In the genomic region with DNA sequence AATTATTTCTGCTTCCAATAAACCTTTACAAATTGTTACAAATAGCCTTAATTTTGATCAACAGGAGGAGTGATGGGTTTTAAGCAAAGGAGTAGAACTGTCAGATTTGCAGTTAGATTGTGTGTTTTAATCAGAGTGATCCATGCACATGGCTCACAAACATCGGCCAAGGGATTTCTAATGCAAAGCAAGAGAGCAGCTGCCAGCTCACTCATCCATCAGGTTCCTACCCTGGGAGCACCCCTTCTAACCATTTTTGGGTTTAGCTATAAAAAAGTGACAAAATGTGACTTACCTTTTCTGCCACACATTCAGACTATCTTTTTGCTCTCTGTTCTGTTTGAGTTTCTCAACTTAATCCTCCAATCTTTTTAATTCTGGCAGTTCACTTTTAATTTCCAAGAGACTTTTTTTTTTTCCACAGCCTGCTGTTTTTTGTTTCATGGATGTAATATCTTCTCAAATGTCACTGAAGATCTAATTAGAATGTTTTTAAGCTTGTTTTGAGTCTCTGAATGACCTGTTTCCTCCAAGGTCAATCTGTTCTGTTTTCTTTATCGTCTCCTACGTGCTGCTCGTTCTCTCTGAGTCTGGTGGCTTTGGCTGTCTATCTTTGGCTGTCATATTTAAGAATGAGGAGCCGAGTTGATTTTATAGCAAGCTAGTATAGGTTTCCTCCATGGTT, we compare ENCODE assay signal across 2 cellular contexts.
TF ChIP-seq lines count a peak whose summit lies in the region.

No MANE protein-coding gene starts in this region.

TF ChIP-seq in liver, 16 proteins besides CTCF, POLR2A, EP300 and RAD21:
- TF ChIP-seq, protein P1, sequence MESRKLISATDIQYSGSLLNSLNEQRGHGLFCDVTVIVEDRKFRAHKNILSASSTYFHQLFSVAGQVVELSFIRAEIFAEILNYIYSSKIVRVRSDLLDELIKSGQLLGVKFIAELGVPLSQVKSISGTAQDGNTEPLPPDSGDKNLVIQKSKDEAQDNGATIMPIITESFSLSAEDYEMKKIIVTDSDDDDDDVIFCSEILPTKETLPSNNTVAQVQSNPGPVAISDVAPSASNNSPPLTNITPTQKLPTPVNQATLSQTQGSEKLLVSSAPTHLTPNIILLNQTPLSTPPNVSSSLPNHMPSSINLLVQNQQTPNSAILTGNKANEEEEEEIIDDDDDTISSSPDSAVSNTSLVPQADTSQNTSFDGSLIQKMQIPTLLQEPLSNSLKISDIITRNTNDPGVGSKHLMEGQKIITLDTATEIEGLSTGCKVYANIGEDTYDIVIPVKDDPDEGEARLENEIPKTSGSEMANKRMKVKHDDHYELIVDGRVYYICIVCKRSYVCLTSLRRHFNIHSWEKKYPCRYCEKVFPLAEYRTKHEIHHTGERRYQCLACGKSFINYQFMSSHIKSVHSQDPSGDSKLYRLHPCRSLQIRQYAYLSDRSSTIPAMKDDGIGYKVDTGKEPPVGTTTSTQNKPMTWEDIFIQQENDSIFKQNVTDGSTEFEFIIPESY (IDR thresholded peaks at IDR 0.05), result no peak
- TF ChIP-seq NR2F2 (IDR thresholded peaks at IDR 0.05) (peak; percentile 65), SP1 (IDR thresholded peaks at IDR 0.05) (no peak)

TF ChIP-seq in HepG2, 621 proteins besides CTCF, POLR2A, EP300 and RAD21:
- TF ChIP-seq CEBPG (CRISPR knock-in tag; IDR thresholded peaks at IDR 0.05) (no peak), ZNF354B (CRISPR knock-in tag; IDR thresholded peaks at IDR 0.05) (no peak), PRMT3 (CRISPR knock-in tag; IDR thresholded peaks at IDR 0.05; ENCODE audit: borderline replicate concordance, low read depth) (no peak), AKAP8 (CRISPR knock-in tag; IDR thresholded peaks at IDR 0.05) (no peak), ZNF567 (CRISPR knock-in tag; IDR thresholded peaks at IDR 0.05; ENCODE audit: borderline replicate concordance) (no peak), ZC3H4 (CRISPR knock-in tag; IDR thresholded peaks at IDR 0.05; ENCODE audit: borderline replicate concordance) (no peak), ZNF563 (CRISPR knock-in tag; IDR thresholded peaks at IDR 0.05) (no peak), ADNP (CRISPR knock-in tag; IDR thresholded peaks at IDR 0.05) (no peak)
- TF ChIP-seq, protein P2, sequence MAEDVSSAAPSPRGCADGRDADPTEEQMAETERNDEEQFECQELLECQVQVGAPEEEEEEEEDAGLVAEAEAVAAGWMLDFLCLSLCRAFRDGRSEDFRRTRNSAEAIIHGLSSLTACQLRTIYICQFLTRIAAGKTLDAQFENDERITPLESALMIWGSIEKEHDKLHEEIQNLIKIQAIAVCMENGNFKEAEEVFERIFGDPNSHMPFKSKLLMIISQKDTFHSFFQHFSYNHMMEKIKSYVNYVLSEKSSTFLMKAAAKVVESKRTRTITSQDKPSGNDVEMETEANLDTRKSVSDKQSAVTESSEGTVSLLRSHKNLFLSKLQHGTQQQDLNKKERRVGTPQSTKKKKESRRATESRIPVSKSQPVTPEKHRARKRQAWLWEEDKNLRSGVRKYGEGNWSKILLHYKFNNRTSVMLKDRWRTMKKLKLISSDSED (CRISPR knock-in tag; IDR thresholded peaks at IDR 0.05), result no peak
- TF ChIP-seq, protein P3, sequence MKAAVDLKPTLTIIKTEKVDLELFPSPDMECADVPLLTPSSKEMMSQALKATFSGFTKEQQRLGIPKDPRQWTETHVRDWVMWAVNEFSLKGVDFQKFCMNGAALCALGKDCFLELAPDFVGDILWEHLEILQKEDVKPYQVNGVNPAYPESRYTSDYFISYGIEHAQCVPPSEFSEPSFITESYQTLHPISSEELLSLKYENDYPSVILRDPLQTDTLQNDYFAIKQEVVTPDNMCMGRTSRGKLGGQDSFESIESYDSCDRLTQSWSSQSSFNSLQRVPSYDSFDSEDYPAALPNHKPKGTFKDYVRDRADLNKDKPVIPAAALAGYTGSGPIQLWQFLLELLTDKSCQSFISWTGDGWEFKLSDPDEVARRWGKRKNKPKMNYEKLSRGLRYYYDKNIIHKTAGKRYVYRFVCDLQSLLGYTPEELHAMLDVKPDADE (CRISPR knock-in tag; IDR thresholded peaks at IDR 0.05), result no peak
- TF ChIP-seq, protein P4, sequence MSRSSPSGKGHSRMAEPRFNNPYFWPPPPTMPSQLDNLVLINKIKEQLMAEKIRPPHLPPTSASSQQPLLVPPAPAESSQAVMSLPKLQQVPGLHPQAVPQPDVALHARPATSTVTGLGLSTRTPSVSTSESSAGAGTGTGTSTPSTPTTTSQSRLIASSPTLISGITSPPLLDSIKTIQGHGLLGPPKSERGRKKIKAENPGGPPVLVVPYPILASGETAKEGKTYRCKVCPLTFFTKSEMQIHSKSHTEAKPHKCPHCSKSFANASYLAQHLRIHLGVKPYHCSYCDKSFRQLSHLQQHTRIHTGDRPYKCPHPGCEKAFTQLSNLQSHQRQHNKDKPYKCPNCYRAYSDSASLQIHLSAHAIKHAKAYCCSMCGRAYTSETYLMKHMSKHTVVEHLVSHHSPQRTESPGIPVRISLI (CRISPR knock-in tag; IDR thresholded peaks at IDR 0.05; ENCODE audit: borderline replicate concordance), result no peak
